Comparison of ENCODE assay signal across 1 cellular context in the genomic region with DNA sequence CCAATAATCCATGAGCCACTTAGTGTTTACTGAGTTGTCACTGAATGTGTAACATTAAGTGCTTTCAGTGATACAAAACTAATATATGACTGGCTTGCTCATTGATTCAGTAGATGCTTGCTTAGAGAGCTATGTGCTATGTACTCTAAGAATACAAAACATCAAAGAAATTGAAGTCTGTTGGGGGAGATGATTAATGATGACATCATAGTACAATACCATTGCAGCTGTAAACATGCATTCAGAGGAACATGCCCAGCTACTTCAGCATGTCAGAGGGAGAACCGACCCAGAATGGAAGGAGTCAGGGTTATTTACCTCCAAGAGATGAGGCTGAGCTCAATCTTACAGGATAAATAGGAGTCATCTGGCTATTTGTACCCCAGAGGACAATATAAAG.
TF ChIP-seq lines count a peak whose summit lies in the region.

No MANE protein-coding gene starts in this region.

TF ChIP-seq in WTC11, 78 proteins besides CTCF, POLR2A, EP300 and RAD21 (continued from another document):
- TF ChIP-seq, protein P1, sequence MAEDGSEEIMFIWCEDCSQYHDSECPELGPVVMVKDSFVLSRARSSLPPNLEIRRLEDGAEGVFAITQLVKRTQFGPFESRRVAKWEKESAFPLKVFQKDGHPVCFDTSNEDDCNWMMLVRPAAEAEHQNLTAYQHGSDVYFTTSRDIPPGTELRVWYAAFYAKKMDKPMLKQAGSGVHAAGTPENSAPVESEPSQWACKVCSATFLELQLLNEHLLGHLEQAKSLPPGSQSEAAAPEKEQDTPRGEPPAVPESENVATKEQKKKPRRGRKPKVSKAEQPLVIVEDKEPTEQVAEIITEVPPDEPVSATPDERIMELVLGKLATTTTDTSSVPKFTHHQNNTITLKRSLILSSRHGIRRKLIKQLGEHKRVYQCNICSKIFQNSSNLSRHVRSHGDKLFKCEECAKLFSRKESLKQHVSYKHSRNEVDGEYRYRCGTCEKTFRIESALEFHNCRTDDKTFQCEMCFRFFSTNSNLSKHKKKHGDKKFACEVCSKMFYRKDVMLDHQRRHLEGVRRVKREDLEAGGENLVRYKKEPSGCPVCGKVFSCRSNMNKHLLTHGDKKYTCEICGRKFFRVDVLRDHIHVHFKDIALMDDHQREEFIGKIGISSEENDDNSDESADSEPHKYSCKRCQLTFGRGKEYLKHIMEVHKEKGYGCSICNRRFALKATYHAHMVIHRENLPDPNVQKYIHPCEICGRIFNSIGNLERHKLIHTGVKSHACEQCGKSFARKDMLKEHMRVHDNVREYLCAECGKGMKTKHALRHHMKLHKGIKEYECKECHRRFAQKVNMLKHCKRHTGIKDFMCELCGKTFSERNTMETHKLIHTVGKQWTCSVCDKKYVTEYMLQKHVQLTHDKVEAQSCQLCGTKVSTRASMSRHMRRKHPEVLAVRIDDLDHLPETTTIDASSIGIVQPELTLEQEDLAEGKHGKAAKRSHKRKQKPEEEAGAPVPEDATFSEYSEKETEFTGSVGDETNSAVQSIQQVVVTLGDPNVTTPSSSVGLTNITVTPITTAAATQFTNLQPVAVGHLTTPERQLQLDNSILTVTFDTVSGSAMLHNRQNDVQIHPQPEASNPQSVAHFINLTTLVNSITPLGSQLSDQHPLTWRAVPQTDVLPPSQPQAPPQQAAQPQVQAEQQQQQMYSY (CRISPR knock-in tag; IDR thresholded peaks at IDR 0.05) = no peak
- TF ChIP-seq, protein P2, sequence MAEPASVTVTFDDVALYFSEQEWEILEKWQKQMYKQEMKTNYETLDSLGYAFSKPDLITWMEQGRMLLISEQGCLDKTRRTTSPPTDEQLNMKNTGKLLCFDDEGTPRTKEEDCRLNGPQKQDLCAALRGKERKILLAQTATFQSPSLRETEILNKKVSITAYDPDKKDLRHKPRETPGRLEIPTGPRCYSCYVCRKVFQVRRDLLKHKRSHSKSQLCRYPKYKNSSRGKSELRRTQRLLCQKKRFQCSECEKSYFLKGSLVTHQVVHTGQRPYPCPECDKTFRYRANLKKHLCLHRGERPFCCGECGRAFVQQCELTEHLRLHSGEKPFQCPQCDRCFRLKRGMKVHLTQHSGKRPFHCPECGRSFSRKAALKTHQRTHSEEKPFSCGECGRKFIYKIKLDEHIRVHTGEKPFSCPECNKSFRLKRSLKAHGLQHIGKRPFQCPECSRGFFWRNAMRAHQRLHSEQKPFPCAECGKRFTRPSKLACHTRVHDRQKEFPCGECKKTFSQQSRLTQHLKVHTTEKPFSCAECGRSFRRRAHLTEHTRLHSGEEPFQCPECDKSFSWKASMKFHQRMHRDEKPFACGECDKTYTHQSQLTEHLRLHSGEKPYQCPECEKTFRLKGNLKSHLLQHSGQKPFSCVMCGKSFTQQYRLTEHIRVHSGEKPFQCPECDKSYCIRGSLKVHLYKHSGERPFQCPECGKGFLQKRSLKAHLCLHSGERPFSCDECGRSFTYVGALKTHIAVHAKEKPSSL (CRISPR knock-in tag; conservative IDR thresholded peaks at IDR 0.05) = no peak
- no peak for TF ChIP-seq ZNF263 (CRISPR knock-in tag; IDR thresholded peaks at IDR 0.05; ENCODE audit: low read depth)
